8 cellular contexts compared by ENCODE assay signal in the genomic region with DNA sequence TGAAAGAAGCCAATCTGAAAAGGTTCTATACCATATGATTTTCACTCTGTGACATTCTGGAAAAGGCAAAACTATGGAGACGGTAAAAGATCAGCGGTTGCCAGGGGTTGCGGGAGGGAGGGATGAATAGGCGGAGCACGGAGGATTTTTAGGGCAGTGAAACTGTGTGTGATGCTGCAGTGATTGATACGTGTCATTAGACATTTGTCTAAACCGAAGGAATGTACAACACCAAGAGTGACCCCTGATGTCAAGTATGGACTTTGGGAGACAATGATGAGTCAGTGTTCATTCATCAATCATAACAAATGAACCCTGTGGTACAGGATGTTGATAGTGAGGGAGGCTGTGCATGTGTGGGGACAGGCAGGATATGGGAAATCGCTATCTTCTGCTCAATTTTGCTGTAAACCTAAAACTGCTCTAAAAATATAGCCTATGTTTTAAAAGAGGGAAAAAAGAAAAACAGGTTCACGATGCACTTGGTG. TPM values are rescaled to one million over a fixed set of nuclear protein-coding genes. Genes with fewer than 3 reads are reported as not detected.
DNase-seq lines count a peak whose midpoint lies in the region; ATAC-seq, FAIRE-seq and TF ChIP-seq lines count a peak whose summit lies in the region.

No MANE protein-coding gene starts in this region.

- peak overlapping the region; percentile 97 for H2BK5ac ChIP-seq in IMR-90 (ENCODE audit: low read depth, low read length, poor library complexity, severe bottlenecking)

- H3K23ac ChIP-seq in IMR-90 (ENCODE audit: low read depth, low read length): peak overlapping the region; percentile 91

- peak overlapping the region; percentile 77 to 83 for H4K8ac ChIP-seq in IMR-90 (ENCODE audit: low read depth in 2 of 2, low read length in 2 of 2)

- no peak; the same call in 1 of the 2 replicates for TF ChIP-seq RAD21 in IMR-90 (IDR thresholded peaks at IDR 0.05; ENCODE audit: low read length)
- TF ChIP-seq RAD21 in K562 (CRISPR knock-in tag; conservative IDR thresholded peaks at IDR 0.05 in 1 of 2, IDR thresholded peaks at IDR 0.05 in 1 of 2): no peak

- H3K4me2 ChIP-seq in IMR-90 (ENCODE audit: low read depth, low read length): peak overlapping the region; percentile 4
- 0 out of 2 replicates have a peak overlapping the region, but pooled peaks have one; percentile 7 for H3K4me2 ChIP-seq in K562 (ENCODE audit: insufficient read depth, low read length)

- H3K9me3 ChIP-seq in IMR-90 (ENCODE audit: control insufficient read depth, insufficient read depth, low read length) (no peaks in the 10 kb centered on the region), K562 (replicated peaks; ENCODE audit: control insufficient read depth, insufficient read depth, low read depth, low read length) (no peaks in the 10 kb centered on the region), left lung (no peaks in the 10 kb centered on the region)

- BruUV-seq in IMR-90 (replicated peaks; lab: Mats Ljungman, UMichigan): no TSS peak
- BruUV-seq in K562 (replicated peaks; lab: Mats Ljungman, UMichigan): TSS peak; percentile 33

- peak; percentile 60; the same call in 1 of the 2 replicates for TF ChIP-seq EP300 in K562 (IDR thresholded peaks at IDR 0.05; ENCODE audit: low read length)

- H2AFZ ChIP-seq in IMR-90 (replicated peaks; ENCODE audit: low read length, poor library complexity) (peak overlapping the region; percentile 50), K562 (ENCODE audit: low read depth, low read length) (no peak overlapping the region)

- in situ Hi-C loops in IMR-90 (cut with MboI; ENCODE audit: low sequenced_read_pairs) (no loop called here), K562 (cut with MboI) (no loop called here)

- H3K27ac ChIP-seq in IMR-90 (ENCODE audit: insufficient read depth, low read length) (peak overlapping the region; percentile 78), K562 (ENCODE audit: extremely low read depth, low read depth, low read length) (no peak overlapping the region), left lung (peak overlapping the region; percentile 84 to 86)

- H3K14ac ChIP-seq in IMR-90 (replicated peaks; ENCODE audit: low read depth, low read length): peak overlapping the region; percentile 87

- ATAC-seq in IMR-90 (ENCODE audit: low read depth) (peak; percentile 13), K562 (peak; percentile 79), left lung (no peak), GM19035 (IDR thresholded peaks at IDR 0.05; ENCODE audit: unreplicated experiment) (no peak)

- peak overlapping the region; percentile 97 for H3K4ac ChIP-seq in IMR-90 (ENCODE audit: low read depth, low read length)

- H4K20me1 ChIP-seq in IMR-90 (ENCODE audit: insufficient read depth, low read length): peaks cover 11% of the 10 kb centered on the region
- peaks cover 18% of the 10 kb centered on the region for H4K20me1 ChIP-seq in K562 (replicated peaks; ENCODE audit: control insufficient read depth, insufficient read depth, low read length)

- peak overlapping the region; percentile 89 for H2BK20ac ChIP-seq in IMR-90 (ENCODE audit: low read depth, low read length)

- FAIRE-seq in K562 (lab: Jason Lieb, UNC): peak; percentile 83

- dilution Hi-C loops in IMR-90 (cut with HindIII; ENCODE audit: low sequenced_read_pairs, unreplicated experiment): no loop called here

- peak overlapping the region; percentile 87; the same call in 1 of the 3 replicates for H2BK15ac ChIP-seq in IMR-90 (ENCODE audit: low read depth, low read length)

- peak overlapping the region; percentile 22; the same call in 1 of the 2 replicates for H3K18ac ChIP-seq in IMR-90 (ENCODE audit: low read depth, low read length)

- H4K5ac ChIP-seq in IMR-90 (ENCODE audit: low read depth, low read length): peak overlapping the region; percentile 6; the same call in 1 of the 2 replicates

- WGBS in IMR-90 (ENCODE audit: extremely low coverage in 2 of 2, insufficient read length in 1 of 2), 2 experiments: 0% methylated on average over 2 of the region's 9 CpGs; no CpG with 5 or more reads in 1 of the 2 experiments
- WGBS in K562 (ENCODE audit: insufficient coverage, low coverage, missing lambda C conversion rate): 33% methylated on average over 9 of the region's 9 CpGs

- H3K9me1 ChIP-seq in IMR-90 (ENCODE audit: insufficient read depth, low read length) (peaks cover 34% of the 10 kb centered on the region), K562 (ENCODE audit: control insufficient read depth, insufficient read depth, low read length) (no peaks in the 10 kb centered on the region)

- peak overlapping the region; percentile 68 for H3K56ac ChIP-seq in IMR-90 (ENCODE audit: extremely low read depth, insufficient read depth, low read length)

- no peaks in the 10 kb centered on the region for H3K79me2 ChIP-seq in K562 (ENCODE audit: control insufficient read depth, insufficient read depth, low read length)

- peaks cover 1% of the 10 kb centered on the region; the same call in 1 of the 2 replicates for H3K36me3 ChIP-seq in IMR-90 (ENCODE audit: control insufficient read depth, insufficient read depth, low read length)
- no peaks in the 10 kb centered on the region for H3K36me3 ChIP-seq in K562 (ENCODE audit: control insufficient read depth, insufficient read depth, low read length)
- no peaks in the 10 kb centered on the region for H3K36me3 ChIP-seq in left lung

- TF ChIP-seq POLR2A in IMR-90 (IDR thresholded peaks at IDR 0.05; ENCODE audit: low read depth, low read length) (no peak), K562 (conservative IDR thresholded peaks at IDR 0.05) (no peak)

- H3K79me1 ChIP-seq in IMR-90 (ENCODE audit: low read depth in 1 of 2, low read length in 2 of 2): peaks cover 35 to 81% of the 10 kb centered on the region in 2 experiments

- TF ChIP-seq CTCF in IMR-90 (conservative IDR thresholded peaks at IDR 0.05; ENCODE audit: low read depth, low read length): no peak
- peak in 1 of 3 experiments; percentile 9; a peak in 1 of 6 replicates for TF ChIP-seq CTCF in K562 (IDR thresholded peaks at IDR 0.05 in 2 of 3, conservative IDR thresholded peaks at IDR 0.05 in 1 of 3; ENCODE audit: insufficient read depth in 2 of 3, low read depth in 1 of 3, low read length in 3 of 3)
- TF ChIP-seq CTCF in left lung (IDR thresholded peaks at IDR 0.05): no peak

- peak overlapping the region; percentile 97 for H2AK5ac ChIP-seq in IMR-90 (ENCODE audit: low read depth, low read length)

- H2BK120ac ChIP-seq in IMR-90 (ENCODE audit: low read depth, low read length): peak overlapping the region; percentile 94

- H3K9ac ChIP-seq in IMR-90 (ENCODE audit: low read depth, low read length) (peak overlapping the region; percentile 24; the same call in 1 of the 2 replicates), K562 (ENCODE audit: insufficient read depth in 1 of 2, low read depth in 2 of 2, low read length in 2 of 2) (peak overlapping the region in 1 of 2 experiments; percentile 19; a peak in 1 of 4 replicates)

- CTCF ChIA-PET in IMR-90 (lab: Yijun Ruan, JAX): interaction anchor here (0.7 to 1.6 kb wide), 4 partner anchors 9 to 154 kb away, joined by 3 to 9 read pairs (median 4); no protein-coding TSS in a partner anchor
- CTCF ChIA-PET in K562 (lab: Yijun Ruan, JAX; ENCODE audit: low intra/inter-chr PET ratio): no interaction called here

- H4K91ac ChIP-seq in IMR-90 (ENCODE audit: insufficient read depth, low read depth, low read length): peak overlapping the region; percentile 97

- DNase-seq in IMR-90 (peak; percentile 89), K562 (ENCODE audit: extremely low read depth in 1 of 4, low spot score in 3 of 4) (peak in 3 of 4 experiments; percentile 35 to 51 (median 50)), left lung (no peak), superior temporal gyrus (ENCODE audit: extremely low spot score) (peak; percentile 57), RPMI8226 (no peak)
- DNase-seq in activated CD4-positive, CD25-positive, alpha-beta regulatory T cell treated with anti-CD3 and anti-CD28 coated beads, Interleukin-2, amount 50 U/mL, for 72 hours: no peak
- DNase-seq in stimulated activated CD4-positive, alpha-beta T cell treated with anti-CD3 and anti-CD28 coated beads, Interleukin-4, amount 100 ng/mL, for 4 hours: no peak

- H3K27me3 ChIP-seq in IMR-90 (ENCODE audit: control insufficient read depth, insufficient read depth, low read length) (no peaks in the 10 kb centered on the region), K562 (ENCODE audit: control insufficient read depth in 2 of 2, insufficient read depth in 2 of 2, low read length in 2 of 2) (no peaks in the 10 kb centered on the region; a peak in 1 of 5 replicates), left lung (no peaks in the 10 kb centered on the region)

- H3K4me1 ChIP-seq in IMR-90 (ENCODE audit: control insufficient read depth, insufficient read depth, low read length): peaks cover 49% of the 10 kb centered on the region
- peaks cover 11 to 19% of the 10 kb centered on the region in 2 experiments for H3K4me1 ChIP-seq in K562 (replicated peaks in 1 of 2; ENCODE audit: control insufficient read depth in 2 of 2, insufficient read depth in 2 of 2, low read length in 2 of 2)
- peaks cover 43 to 83% of the 10 kb centered on the region in 2 donors for H3K4me1 ChIP-seq in left lung

- intact Hi-C loops in IMR-90 (cut with micrococcal nuclease) (loop anchor here (2.0 kb wide), 1 partner anchor 34 kb away; no protein-coding TSS in a partner anchor), K562 (cut with micrococcal nuclease) (no loop called here), left lung (cut with DNase I) (loop anchor here in 1 of 2 donors (10.0 kb wide), 1 partner anchor 94 kb away; a partner anchor contains a TSS)

- POLR2A ChIA-PET in IMR-90 (lab: Charles Lee; ENCODE audit: unreplicated experiment): interaction anchor here (2.6 kb wide), 1 partner anchor 98 kb away, joined by 15 read pairs; a partner anchor contains a TSS
- POLR2A ChIA-PET in K562 (lab: Yijun Ruan, JAX): interaction anchor here (0.7 to 1.1 kb wide), 4 partner anchors 11 to 98 kb away, joined by 3 to 5 read pairs (median 3); a partner anchor contains a TSS

- peak overlapping the region; percentile 91 for H2AK9ac ChIP-seq in IMR-90 (replicated peaks; ENCODE audit: low read depth, low read length, poor library complexity)

- no peak overlapping the region for H3K4me3 ChIP-seq in IMR-90 (ENCODE audit: insufficient read depth, low read depth, low read length)
- no peak overlapping the region for H3K4me3 ChIP-seq in K562
- no peak overlapping the region for H3K4me3 ChIP-seq in left lung

RNA-seq across cellular contexts. Expression of a gene that starts 34.4 kb away (rescaled TPM):
- 124 and 134 TPM in 2 replicates for total RNA-seq in IMR-90 (2012; rRNA removed)
- polyA plus RNA-seq in IMR-90 (2012; rRNA removed): 185 and 192 TPM in 2 replicates
- polyA plus RNA-seq in IMR-90 (2012; cell fraction: cytosol; rRNA removed): 59.2 and 179 TPM in 2 replicates
- polyA plus RNA-seq in IMR-90 (2012; cell fraction: nucleus; rRNA removed; ENCODE audit: low replicate concordance): 128 and 132 TPM in 2 replicates
- 94.3 and 160 TPM in 2 replicates for total RNA-seq in K562 (2011; cell fraction: chromatin; rRNA removed; ENCODE audit: low replicate concordance)
- total RNA-seq in K562 (2011; cell fraction: nucleolus; rRNA removed): 81.7 and 85.4 TPM in 2 replicates
- 98.5 and 147 TPM in 2 replicates for total RNA-seq in K562 (2011; cell fraction: nucleoplasm; rRNA removed)
- 20.9 and 38.1 TPM in 2 replicates for total RNA-seq in K562 (2014; rRNA removed)
- total RNA-seq in K562 (2014; rRNA removed; fragmentation: Illumina TruSeq; extraction: Trizol): 33.5 and 38.8 TPM in 2 replicates
- total RNA-seq in K562 (2015; rRNA removed; fragmentation: Illumina TruSeq; extraction: Trizol): 41.9 and 42.5 TPM in 2 replicates
- total RNA-seq in K562 (2021): 48.0 and 51.3 TPM in 2 replicates
- 36.4 and 39.2 TPM in 2 replicates for polyA plus RNA-seq in K562 (2011; rRNA removed)
- polyA plus RNA-seq in K562 (2011; cell fraction: cytosol; rRNA removed): 59.9 and 75.2 TPM in 2 replicates
- polyA plus RNA-seq in K562 (2011; cell fraction: nucleus; rRNA removed): 37.4 and 51.3 TPM in 2 replicates
- 49.8 and 50.4 TPM in 2 replicates for polyA plus RNA-seq in K562 (2012)
- 58.0 and 68.4 TPM in 2 replicates for polyA plus RNA-seq in K562 (2014; fragmentation: Illumina TruSeq; extraction: Trizol)
- polyA plus RNA-seq in K562 (2014; fragmentation: Nextera tagmentation; extraction: Ambion mirVana): 10 to 100 TPM in 1 of 2 experiments, 1 to 10 TPM in 1; 5.5 to 11.7 TPM
- polyA plus RNA-seq in K562 (2014; rRNA removed): 32.9 and 45.5 TPM in 2 replicates
- polyA minus RNA-seq in K562 (2011; rRNA and poly(A)+ RNA removed): 42.0 and 52.9 TPM in 2 replicates
- 26.8 and 27.7 TPM in 2 replicates for polyA minus RNA-seq in K562 (2011; cell fraction: cytosol; rRNA and poly(A)+ RNA removed)
- 19.5 and 22.5 TPM in 2 replicates for polyA minus RNA-seq in K562 (2011; cell fraction: nucleus; rRNA and poly(A)+ RNA removed)
- 100 to 1,000 TPM; 165 to 229 TPM for total RNA-seq in left lung

Comparison
In these comparisons a context has a peak if more than half of its experiments do, and no peak if none do; other contexts are left out.
1. ATAC-seq: peak in IMR-90 (single experiment) and K562 (single experiment); none in left lung (single experiment) and GM19035 (single experiment).
2. DNase-seq: peak in IMR-90 (single experiment), K562 (3 of 4) and superior temporal gyrus (single experiment); none in left lung (0 of 2), RPMI8226 (single experiment), activated CD4-positive, CD25-positive, alpha-beta regulatory T cell treated with anti-CD3 and anti-CD28 coated beads, Interleukin-2, amount 50 U/mL, for 72 hours (single experiment) and stimulated activated CD4-positive, alpha-beta T cell treated with anti-CD3 and anti-CD28 coated beads, Interleukin-4, amount 100 ng/mL, for 4 hours (0 of 2).